Comparison of ENCODE assay signal across 1 cellular context in genomic region chr11:6483015-6483414, GRCh38.
TF ChIP-seq lines count a peak whose summit lies in the region.

No MANE protein-coding gene starts in this region.

TF ChIP-seq in GM23338, 12 proteins besides CTCF, POLR2A, EP300 and RAD21:
- TF ChIP-seq, protein P1, sequence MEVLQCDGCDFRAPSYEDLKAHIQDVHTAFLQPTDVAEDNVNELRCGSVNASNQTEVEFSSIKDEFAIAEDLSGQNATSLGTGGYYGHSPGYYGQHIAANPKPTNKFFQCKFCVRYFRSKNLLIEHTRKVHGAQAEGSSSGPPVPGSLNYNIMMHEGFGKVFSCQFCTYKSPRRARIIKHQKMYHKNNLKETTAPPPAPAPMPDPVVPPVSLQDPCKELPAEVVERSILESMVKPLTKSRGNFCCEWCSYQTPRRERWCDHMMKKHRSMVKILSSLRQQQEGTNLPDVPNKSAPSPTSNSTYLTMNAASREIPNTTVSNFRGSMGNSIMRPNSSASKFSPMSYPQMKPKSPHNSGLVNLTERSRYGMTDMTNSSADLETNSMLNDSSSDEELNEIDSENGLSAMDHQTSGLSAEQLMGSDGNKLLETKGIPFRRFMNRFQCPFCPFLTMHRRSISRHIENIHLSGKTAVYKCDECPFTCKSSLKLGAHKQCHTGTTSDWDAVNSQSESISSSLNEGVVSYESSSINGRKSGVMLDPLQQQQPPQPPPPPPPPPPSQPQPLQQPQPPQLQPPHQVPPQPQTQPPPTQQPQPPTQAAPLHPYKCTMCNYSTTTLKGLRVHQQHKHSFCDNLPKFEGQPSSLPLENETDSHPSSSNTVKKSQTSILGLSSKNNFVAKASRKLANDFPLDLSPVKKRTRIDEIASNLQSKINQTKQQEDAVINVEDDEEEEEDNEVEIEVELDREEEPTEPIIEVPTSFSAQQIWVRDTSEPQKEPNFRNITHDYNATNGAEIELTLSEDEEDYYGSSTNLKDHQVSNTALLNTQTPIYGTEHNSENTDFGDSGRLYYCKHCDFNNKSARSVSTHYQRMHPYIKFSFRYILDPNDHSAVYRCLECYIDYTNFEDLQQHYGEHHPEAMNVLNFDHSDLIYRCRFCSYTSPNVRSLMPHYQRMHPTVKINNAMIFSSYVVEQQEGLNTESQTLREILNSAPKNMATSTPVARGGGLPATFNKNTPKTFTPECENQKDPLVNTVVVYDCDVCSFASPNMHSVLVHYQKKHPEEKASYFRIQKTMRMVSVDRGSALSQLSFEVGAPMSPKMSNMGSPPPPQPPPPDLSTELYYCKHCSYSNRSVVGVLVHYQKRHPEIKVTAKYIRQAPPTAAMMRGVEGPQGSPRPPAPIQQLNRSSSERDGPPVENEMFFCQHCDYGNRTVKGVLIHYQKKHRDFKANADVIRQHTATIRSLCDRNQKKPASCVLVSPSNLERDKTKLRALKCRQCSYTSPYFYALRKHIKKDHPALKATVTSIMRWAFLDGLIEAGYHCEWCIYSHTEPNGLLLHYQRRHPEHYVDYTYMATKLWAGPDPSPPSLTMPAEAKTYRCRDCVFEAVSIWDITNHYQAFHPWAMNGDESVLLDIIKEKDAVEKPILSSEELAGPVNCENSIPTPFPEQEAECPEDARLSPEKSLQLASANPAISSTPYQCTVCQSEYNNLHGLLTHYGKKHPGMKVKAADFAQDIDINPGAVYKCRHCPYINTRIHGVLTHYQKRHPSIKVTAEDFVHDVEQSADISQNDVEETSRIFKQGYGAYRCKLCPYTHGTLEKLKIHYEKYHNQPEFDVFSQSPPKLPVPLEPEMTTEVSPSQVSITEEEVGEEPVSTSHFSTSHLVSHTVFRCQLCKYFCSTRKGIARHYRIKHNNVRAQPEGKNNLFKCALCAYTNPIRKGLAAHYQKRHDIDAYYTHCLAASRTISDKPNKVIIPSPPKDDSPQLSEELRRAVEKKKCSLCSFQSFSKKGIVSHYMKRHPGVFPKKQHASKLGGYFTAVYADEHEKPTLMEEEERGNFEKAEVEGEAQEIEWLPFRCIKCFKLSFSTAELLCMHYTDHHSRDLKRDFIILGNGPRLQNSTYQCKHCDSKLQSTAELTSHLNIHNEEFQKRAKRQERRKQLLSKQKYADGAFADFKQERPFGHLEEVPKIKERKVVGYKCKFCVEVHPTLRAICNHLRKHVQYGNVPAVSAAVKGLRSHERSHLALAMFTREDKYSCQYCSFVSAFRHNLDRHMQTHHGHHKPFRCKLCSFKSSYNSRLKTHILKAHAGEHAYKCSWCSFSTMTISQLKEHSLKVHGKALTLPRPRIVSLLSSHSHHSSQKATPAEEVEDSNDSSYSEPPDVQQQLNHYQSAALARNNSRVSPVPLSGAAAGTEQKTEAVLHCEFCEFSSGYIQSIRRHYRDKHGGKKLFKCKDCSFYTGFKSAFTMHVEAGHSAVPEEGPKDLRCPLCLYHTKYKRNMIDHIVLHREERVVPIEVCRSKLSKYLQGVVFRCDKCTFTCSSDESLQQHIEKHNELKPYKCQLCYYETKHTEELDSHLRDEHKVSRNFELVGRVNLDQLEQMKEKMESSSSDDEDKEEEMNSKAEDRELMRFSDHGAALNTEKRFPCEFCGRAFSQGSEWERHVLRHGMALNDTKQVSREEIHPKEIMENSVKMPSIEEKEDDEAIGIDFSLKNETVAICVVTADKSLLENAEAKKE (CRISPR knock-in tag; IDR thresholded peaks at IDR 0.05), result no peak
- TF ChIP-seq EZH2 (IDR thresholded peaks at IDR 0.05; ENCODE audit: low read depth, unreplicated experiment), result no peak
- TF ChIP-seq REST (IDR thresholded peaks at IDR 0.05; ENCODE audit: unreplicated experiment), result no peak
- TF ChIP-seq JUNB (IDR thresholded peaks at IDR 0.05; ENCODE audit: unreplicated experiment), result no peak
- TF ChIP-seq ZNF331 (CRISPR knock-in tag; IDR thresholded peaks at IDR 0.05; ENCODE audit: low read depth), result no peak
- no peak for TF ChIP-seq NANOG (IDR thresholded peaks at IDR 0.05; ENCODE audit: borderline replicate concordance)
- no peak for TF ChIP-seq EZH2phosphoT487 (IDR thresholded peaks at IDR 0.05; ENCODE audit: unreplicated experiment)
- TF ChIP-seq POLR2AphosphoS5 (IDR thresholded peaks at IDR 0.05; ENCODE audit: low read depth), result no peak
- TF ChIP-seq ETS1 (IDR thresholded peaks at IDR 0.05), result no peak
- TF ChIP-seq ZNF114 (CRISPR knock-in tag; IDR thresholded peaks at IDR 0.05), result no peak
- TF ChIP-seq STAT1 (IDR thresholded peaks at IDR 0.05; ENCODE audit: unreplicated experiment), result no peak
- no peak for TF ChIP-seq CREB1 (CRISPR knock-in tag; IDR thresholded peaks at IDR 0.05; ENCODE audit: low read depth)
